In genomic region chr1:182299728-182300581, GRCh38 we compare ENCODE assay signal across 10 cellular contexts.
A peak's percentile ranks its signal among the peaks of the same experiment; 100 is the strongest.
DNase-seq lines count a peak whose midpoint lies in the region; ATAC-seq, FAIRE-seq and TF ChIP-seq lines count a peak whose summit lies in the region.
"Had no signal": no experiment of that assay in that cellular context is flagged by ENCODE, and none has a peak within 500 bp of the region (broad histone marks: within the 10 kb centered on the region; RNA-seq: fewer than 3 reads in every experiment).

No MANE protein-coding gene starts in this region.

- peak; percentile 89 to 90 for DNase-seq in Kasumi-1 (lab: John Stamatoyannopoulos, UW)
- DNase-seq in amygdala (lab: John Stamatoyannopoulos, UW): peak in 42 of 56 donors; percentile 6 to 72 (median 42)
- DNase-seq in H54 (ENCODE audit: insufficient read length, low spot score): no peak
- no peak for DNase-seq in GM13977 (ENCODE audit: low spot score)
- no peak for DNase-seq in RKO (ENCODE audit: low spot score)

- peaks cover 0 to 5% (median 0%) of the 10 kb centered on the region in 11 experiments; a peak in 1 of 22 replicates for H3K9me3 ChIP-seq in BLaER1 treated with 17β-estradiol and CSF1 and Interleukin-3, amounts not matched to agents 10 nM and 100 nM (replicated peaks in 1 of 11)
- no peaks in the 10 kb centered on the region for H3K9me3 ChIP-seq in liver (ENCODE audit: control insufficient read depth in 4 of 4, low read length in 3 of 4)
- H3K9me3 ChIP-seq: thoracic aorta had no signal

- in situ Hi-C loops in GM13977 (cut with MboI; ENCODE audit: low pct_unique_long_range_greater_than_20kb, low sequenced_read_pairs, unreplicated experiment): no loop called here

- TF ChIP-seq POLR2A in H54 (IDR thresholded peaks at IDR 0.05; ENCODE audit: low read depth, low read length): no peak

- no peak for TF ChIP-seq RAD21 in liver (IDR thresholded peaks at IDR 0.05)

- H3K27me3 ChIP-seq in BLaER1 treated with 17β-estradiol and CSF1 and Interleukin-3, amounts not matched to agents 10 nM and 100 nM: no peaks in the 10 kb centered on the region
- H3K27me3 ChIP-seq in liver (ENCODE audit: control insufficient read depth in 4 of 4, insufficient read depth in 4 of 4, low read length in 3 of 4): no peaks in the 10 kb centered on the region

- peak overlapping the region; percentile 16 to 75 (median 40); a peak in 17 of 22 replicates for H3K4me2 ChIP-seq in BLaER1 treated with 17β-estradiol and CSF1 and Interleukin-3, amounts not matched to agents 10 nM and 100 nM

- 68% methylated on average over 3 of the region's 3 CpGs for WGBS in liver

- no peak overlapping the region for H3K4me3 ChIP-seq in BLaER1 treated with 17β-estradiol and CSF1 and Interleukin-3, amounts not matched to agents 10 nM and 100 nM
- no peak overlapping the region for H3K4me3 ChIP-seq in liver (ENCODE audit: low read depth in 1 of 3, low read length in 3 of 3)
- H3K4me3 ChIP-seq: thoracic aorta had no signal

- H3K4me1 ChIP-seq in BLaER1 treated with 17β-estradiol and CSF1 and Interleukin-3, amounts not matched to agents 10 nM and 100 nM: peaks cover 4 to 49% (median 14%) of the 10 kb centered on the region in 10 experiments; a peak in 16 of 20 replicates
- H3K4me1 ChIP-seq in liver (ENCODE audit: control insufficient read depth in 4 of 4, insufficient read depth in 4 of 4, low read length in 3 of 4): peaks cover 0 to 11% (median 2%) of the 10 kb centered on the region in 4 donors

- no peak overlapping the region for H3K9ac ChIP-seq in BLaER1 treated with 17β-estradiol and CSF1 and Interleukin-3, amounts not matched to agents 10 nM and 100 nM
- no peak overlapping the region for H3K9ac ChIP-seq in liver (ENCODE audit: low read depth in 1 of 2, low read length in 2 of 2)

- H3K27ac ChIP-seq in BLaER1 treated with 17β-estradiol and CSF1 and Interleukin-3, amounts not matched to agents 10 nM and 100 nM: no peak overlapping the region; a peak in 3 of 22 replicates
- no peak overlapping the region for H3K27ac ChIP-seq in liver (ENCODE audit: low read depth in 1 of 2, low read length in 2 of 2)
- H3K27ac ChIP-seq: thoracic aorta had no signal

- TF ChIP-seq CTCF in liver (IDR thresholded peaks at IDR 0.05; ENCODE audit: low read depth, low read length, missing input control) (no peak), GM13977 (IDR thresholded peaks at IDR 0.05; ENCODE audit: extremely low read depth, insufficient read depth, missing control alignments) (no peak)

- no peaks in the 10 kb centered on the region for H4K20me1 ChIP-seq in BLaER1 treated with 17β-estradiol and CSF1 and Interleukin-3, amounts not matched to agents 10 nM and 100 nM

- no peak for ATAC-seq in GM21390 (IDR thresholded peaks at IDR 0.05; ENCODE audit: unreplicated experiment)

- no peaks in the 10 kb centered on the region for H3K36me3 ChIP-seq in BLaER1 treated with 17β-estradiol and CSF1 and Interleukin-3, amounts not matched to agents 10 nM and 100 nM
- H3K36me3 ChIP-seq in liver (ENCODE audit: control insufficient read depth in 4 of 4, insufficient read depth in 3 of 4, low read depth in 1 of 4, low read length in 3 of 4): no peaks in the 10 kb centered on the region
- H3K36me3 ChIP-seq: thoracic aorta had no signal

- no peak for FAIRE-seq in H54 (lab: Jason Lieb, UNC)
- FAIRE-seq: GM18507 had no signal

TF ChIP-seq in liver, 16 proteins besides CTCF, POLR2A, EP300 and RAD21:
- no peak for TF ChIP-seq HNF4A (conservative IDR thresholded peaks at IDR 0.05)
- TF ChIP-seq SP1 (IDR thresholded peaks at IDR 0.05): no peak
- TF ChIP-seq, protein P1, sequence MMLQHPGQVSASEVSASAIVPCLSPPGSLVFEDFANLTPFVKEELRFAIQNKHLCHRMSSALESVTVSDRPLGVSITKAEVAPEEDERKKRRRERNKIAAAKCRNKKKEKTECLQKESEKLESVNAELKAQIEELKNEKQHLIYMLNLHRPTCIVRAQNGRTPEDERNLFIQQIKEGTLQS (IDR thresholded peaks at IDR 0.05): peak; percentile 89
- no peak for TF ChIP-seq HNF4G (IDR thresholded peaks at IDR 0.05)

Comparison
In these comparisons a context has a peak if more than half of its experiments do, and no peak if none do; other contexts are left out.
1. DNase-seq: peak in Kasumi-1 (2 of 2) and amygdala (42 of 56); none in H54 (single experiment), GM13977 (single experiment) and RKO (single experiment).